In the genomic region with DNA sequence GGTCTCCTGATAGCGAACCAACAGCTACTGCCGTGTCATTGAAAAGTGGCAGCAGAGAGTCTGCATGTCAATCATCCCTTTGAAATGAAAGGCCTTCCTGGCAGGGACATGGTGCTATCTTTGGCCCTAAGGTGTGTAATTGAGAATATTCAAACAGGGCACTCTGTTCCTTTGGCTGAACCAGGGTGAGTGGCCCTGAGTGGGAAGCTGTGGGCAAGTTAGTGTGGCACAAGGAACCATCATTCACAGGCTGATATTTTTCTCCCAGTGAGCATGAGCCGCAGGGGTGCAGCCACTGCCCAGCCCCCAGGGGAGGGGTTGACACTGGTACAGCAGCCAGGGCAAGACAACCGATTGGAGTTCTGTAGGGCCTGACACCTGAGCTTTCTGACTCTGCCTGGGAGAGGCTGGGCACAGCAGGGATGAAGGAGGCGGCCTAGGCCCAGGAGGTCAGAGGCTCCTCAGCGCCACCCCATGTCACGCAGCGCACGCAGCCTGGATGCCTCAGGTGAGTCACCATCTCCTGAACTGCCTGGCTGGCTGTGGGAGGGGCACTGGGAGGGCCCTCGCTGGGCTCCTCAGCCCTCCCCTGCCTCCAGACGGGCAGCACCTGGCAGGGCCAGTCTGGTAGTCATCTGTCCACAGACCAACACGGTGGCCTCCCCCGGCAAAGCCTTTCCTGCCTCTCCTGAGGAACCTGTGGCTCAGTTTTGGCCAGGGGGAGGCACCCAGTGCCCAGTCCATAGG, we compare ENCODE assay signal across 8 cellular contexts. TPM values are rescaled to one million over a fixed set of nuclear protein-coding genes. Genes with fewer than 3 reads are reported as not detected.
A peak's percentile ranks its signal among the peaks of the same experiment; 100 is the strongest.
DNase-seq lines count a peak whose midpoint lies in the region; ATAC-seq and TF ChIP-seq lines count a peak whose summit lies in the region.

No MANE protein-coding gene starts in this region.

- H3K27me3 Mint-ChIP-seq in activated CD8-positive, alpha-beta T cell treated with anti-CD3 and anti-CD28 coated beads for 36 hours, result no peaks in the 10 kb centered on the region
- H3K27me3 Mint-ChIP-seq in activated CD8-positive, alpha-beta T cell treated with anti-CD3 and anti-CD28 coated beads, Interleukin-2, amount 10 ng/mL, durations not matched to agents 7 days and 5 days (ENCODE audit: low read depth), result no peaks in the 10 kb centered on the region

- intact Hi-C loops in activated CD8-positive, alpha-beta T cell treated with anti-CD3 and anti-CD28 coated beads for 36 hours (cut with micrococcal nuclease), result no loop called here

- no peak overlapping the region for H3K4me3 Mint-ChIP-seq in activated CD8-positive, alpha-beta T cell treated with anti-CD3 and anti-CD28 coated beads for 36 hours
- H3K4me3 Mint-ChIP-seq in activated CD8-positive, alpha-beta T cell treated with anti-CD3 and anti-CD28 coated beads, Interleukin-2, amount 10 ng/mL, durations not matched to agents 7 days and 5 days, result no peak overlapping the region

- H3K4me3 ChIP-seq in urinary bladder (ENCODE audit: low read depth, low read length), result no peak overlapping the region

- H3K9me3 Mint-ChIP-seq in activated CD8-positive, alpha-beta T cell treated with anti-CD3 and anti-CD28 coated beads for 36 hours, result no peaks in the 10 kb centered on the region
- no peaks in the 10 kb centered on the region for H3K9me3 Mint-ChIP-seq in activated CD8-positive, alpha-beta T cell treated with anti-CD3 and anti-CD28 coated beads, Interleukin-2, amount 10 ng/mL, durations not matched to agents 7 days and 5 days (ENCODE audit: insufficient read depth)

- H3K27ac Mint-ChIP-seq in activated CD8-positive, alpha-beta T cell treated with anti-CD3 and anti-CD28 coated beads for 36 hours, result no peak overlapping the region
- no peak overlapping the region for H3K27ac Mint-ChIP-seq in activated CD8-positive, alpha-beta T cell treated with anti-CD3 and anti-CD28 coated beads, Interleukin-2, amount 10 ng/mL, durations not matched to agents 7 days and 5 days

- H3K4me1 ChIP-seq in urinary bladder (ENCODE audit: insufficient read depth), result peaks cover 2% of the 10 kb centered on the region

- 79% methylated on average over 13 of the region's 13 CpGs for WGBS in urinary bladder

- peak overlapping the region; percentile 61 for H3K27ac ChIP-seq in urinary bladder (ENCODE audit: low read depth)

- ATAC-seq in activated CD8-positive, alpha-beta T cell treated with anti-CD3 and anti-CD28 coated beads for 36 hours, result peak; percentile 53
- ATAC-seq in activated CD8-positive, alpha-beta T cell treated with anti-CD3 and anti-CD28 coated beads, Interleukin-2, amount 10 ng/mL, durations not matched to agents 7 days and 5 days, result no peak
- ATAC-seq in GM19395 (IDR thresholded peaks at IDR 0.05; ENCODE audit: unreplicated experiment), result no peak

- no peak for TF ChIP-seq CTCF in activated CD8-positive, alpha-beta T cell treated with anti-CD3 and anti-CD28 coated beads for 36 hours (IDR thresholded peaks at IDR 0.05)

- POLR2A ChIA-PET in activated CD8-positive, alpha-beta T cell treated with anti-CD3 and anti-CD28 coated beads for 36 hours (lab: Charles Lee), result interaction anchor here (1.3 to 6.0 kb wide), 2 partner anchors 12 to 30 kb away, joined by 4 to 28 read pairs; a partner anchor contains a TSS
- POLR2A ChIA-PET in activated CD8-positive, alpha-beta T cell treated with anti-CD3 and anti-CD28 coated beads, Interleukin-2, amount 10 ng/mL, durations not matched to agents 7 days and 5 days (lab: Charles Lee), result no interaction called here

- no peaks in the 10 kb centered on the region for H3K36me3 Mint-ChIP-seq in activated CD8-positive, alpha-beta T cell treated with anti-CD3 and anti-CD28 coated beads for 36 hours (ENCODE audit: low read depth)
- H3K36me3 Mint-ChIP-seq in activated CD8-positive, alpha-beta T cell treated with anti-CD3 and anti-CD28 coated beads, Interleukin-2, amount 10 ng/mL, durations not matched to agents 7 days and 5 days (ENCODE audit: low read depth), result no peaks in the 10 kb centered on the region

- peaks cover 6% of the 10 kb centered on the region for H3K4me1 Mint-ChIP-seq in activated CD8-positive, alpha-beta T cell treated with anti-CD3 and anti-CD28 coated beads for 36 hours (ENCODE audit: low read depth)
- peaks cover 7% of the 10 kb centered on the region for H3K4me1 Mint-ChIP-seq in activated CD8-positive, alpha-beta T cell treated with anti-CD3 and anti-CD28 coated beads, Interleukin-2, amount 10 ng/mL, durations not matched to agents 7 days and 5 days (ENCODE audit: low read depth)

- peak; percentile 17 for DNase-seq in activated CD8-positive, alpha-beta T cell treated with anti-CD3 and anti-CD28 coated beads for 36 hours
- no peak for DNase-seq in activated CD8-positive, alpha-beta T cell treated with anti-CD3 and anti-CD28 coated beads, Interleukin-2, amount 10 ng/mL, durations not matched to agents 7 days and 5 days
- DNase-seq in amniotic epithelial cell (ENCODE audit: low read depth) (peak; percentile 54), kidney tubule cell (ENCODE audit: low spot score) (peak; percentile 89), RPMI8226 (no peak), globus pallidus (ENCODE audit: low spot score) (no peak)

- no peaks in the 10 kb centered on the region for H3K36me3 ChIP-seq in urinary bladder (ENCODE audit: insufficient read depth)

- CTCF ChIA-PET in activated CD8-positive, alpha-beta T cell treated with anti-CD3 and anti-CD28 coated beads for 36 hours (lab: Charles Lee), result interaction anchor here (0.8 to 8.8 kb wide), 16 partner anchors 9 to 462 kb away, joined by 3 to 97 read pairs (median 3); a partner anchor contains a TSS
- CTCF ChIA-PET in activated CD8-positive, alpha-beta T cell treated with anti-CD3 and anti-CD28 coated beads, Interleukin-2, amount 10 ng/mL, durations not matched to agents 7 days and 5 days (lab: Charles Lee), result interaction anchor here (0.6 to 9.6 kb wide), 16 partner anchors 10 to 1105 kb away, joined by 3 to 67 read pairs (median 4); a partner anchor contains a TSS

RNA-seq across cellular contexts. Expression of a gene that starts 13.2 kb away (rescaled TPM):
- 10 to 100 TPM; 32.2 to 33.9 TPM for total RNA-seq in activated CD8-positive, alpha-beta T cell treated with anti-CD3 and anti-CD28 coated beads for 36 hours
- 10 to 100 TPM; 23.9 to 25.2 TPM for total RNA-seq in activated CD8-positive, alpha-beta T cell treated with anti-CD3 and anti-CD28 coated beads, Interleukin-2, amount 10 ng/mL, durations not matched to agents 7 days and 5 days
- total RNA-seq in urinary bladder, result 137 TPM
- polyA plus RNA-seq in urinary bladder, result 217 TPM

Comparison
In these comparisons a context has a peak if more than half of its experiments do, and no peak if none do; other contexts are left out.
1. DNase-seq: peak in activated CD8-positive, alpha-beta T cell treated with anti-CD3 and anti-CD28 coated beads for 36 hours (single experiment), amniotic epithelial cell (single experiment) and kidney tubule cell (single experiment); none in activated CD8-positive, alpha-beta T cell treated with anti-CD3 and anti-CD28 coated beads, Interleukin-2, amount 10 ng/mL, durations not matched to agents 7 days and 5 days (single experiment), RPMI8226 (single experiment) and globus pallidus (single experiment).